ENCODE assay signal across 1 cellular context in the genomic region with DNA sequence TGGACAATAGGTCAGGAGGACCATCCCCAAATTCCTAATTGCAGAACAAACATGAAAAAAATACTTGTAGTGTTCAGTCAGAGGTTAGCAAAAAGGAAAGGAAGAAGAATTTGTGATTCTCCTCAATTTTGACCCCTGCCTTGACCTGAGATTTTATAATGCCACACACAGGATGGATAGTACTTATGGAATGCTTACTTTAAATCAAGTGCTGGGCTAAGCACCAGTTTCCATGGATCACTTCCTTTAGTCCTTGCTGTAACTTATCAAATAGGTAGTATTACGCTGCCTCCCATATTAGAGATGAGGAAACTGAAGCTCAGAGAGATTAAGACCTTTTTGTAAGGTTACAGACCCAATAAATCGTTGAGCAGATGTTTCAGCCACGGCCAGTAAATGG.
TF ChIP-seq lines count a peak whose summit lies in the region.

No MANE protein-coding gene starts in this region.

TF ChIP-seq in IMR-90, 13 proteins besides CTCF, POLR2A, EP300 and RAD21:
- TF ChIP-seq BHLHE40 (IDR thresholded peaks at IDR 0.05; ENCODE audit: low read depth, low read length) = no peak
- TF ChIP-seq RCOR1 (IDR thresholded peaks at IDR 0.05; ENCODE audit: insufficient replicate concordance, low read length) = no peak
- TF ChIP-seq MXI1 (IDR thresholded peaks at IDR 0.05; ENCODE audit: borderline replicate concordance, low read depth, low read length) = no peak
- TF ChIP-seq MAZ (IDR thresholded peaks at IDR 0.05; ENCODE audit: borderline replicate concordance, low read depth, low read length) = no peak
- TF ChIP-seq RFX5 (IDR thresholded peaks at IDR 0.05; ENCODE audit: low read depth, low read length) = no peak
- TF ChIP-seq, protein P1, sequence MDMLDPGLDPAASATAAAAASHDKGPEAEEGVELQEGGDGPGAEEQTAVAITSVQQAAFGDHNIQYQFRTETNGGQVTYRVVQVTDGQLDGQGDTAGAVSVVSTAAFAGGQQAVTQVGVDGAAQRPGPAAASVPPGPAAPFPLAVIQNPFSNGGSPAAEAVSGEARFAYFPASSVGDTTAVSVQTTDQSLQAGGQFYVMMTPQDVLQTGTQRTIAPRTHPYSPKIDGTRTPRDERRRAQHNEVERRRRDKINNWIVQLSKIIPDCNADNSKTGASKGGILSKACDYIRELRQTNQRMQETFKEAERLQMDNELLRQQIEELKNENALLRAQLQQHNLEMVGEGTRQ (IDR thresholded peaks at IDR 0.05; ENCODE audit: low read depth, low read length) = no peak
- TF ChIP-seq NFE2L2 (IDR thresholded peaks at IDR 0.05; ENCODE audit: low read depth, low read length) = no peak
- no peak for TF ChIP-seq FOS (IDR thresholded peaks at IDR 0.05; ENCODE audit: low read depth, low read length)
- TF ChIP-seq, protein P2, sequence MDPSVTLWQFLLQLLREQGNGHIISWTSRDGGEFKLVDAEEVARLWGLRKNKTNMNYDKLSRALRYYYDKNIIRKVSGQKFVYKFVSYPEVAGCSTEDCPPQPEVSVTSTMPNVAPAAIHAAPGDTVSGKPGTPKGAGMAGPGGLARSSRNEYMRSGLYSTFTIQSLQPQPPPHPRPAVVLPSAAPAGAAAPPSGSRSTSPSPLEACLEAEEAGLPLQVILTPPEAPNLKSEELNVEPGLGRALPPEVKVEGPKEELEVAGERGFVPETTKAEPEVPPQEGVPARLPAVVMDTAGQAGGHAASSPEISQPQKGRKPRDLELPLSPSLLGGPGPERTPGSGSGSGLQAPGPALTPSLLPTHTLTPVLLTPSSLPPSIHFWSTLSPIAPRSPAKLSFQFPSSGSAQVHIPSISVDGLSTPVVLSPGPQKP (IDR thresholded peaks at IDR 0.05; ENCODE audit: borderline replicate concordance, low read depth, low read length) = no peak
